ENCODE assay signal across 25 cellular contexts in the genomic region with DNA sequence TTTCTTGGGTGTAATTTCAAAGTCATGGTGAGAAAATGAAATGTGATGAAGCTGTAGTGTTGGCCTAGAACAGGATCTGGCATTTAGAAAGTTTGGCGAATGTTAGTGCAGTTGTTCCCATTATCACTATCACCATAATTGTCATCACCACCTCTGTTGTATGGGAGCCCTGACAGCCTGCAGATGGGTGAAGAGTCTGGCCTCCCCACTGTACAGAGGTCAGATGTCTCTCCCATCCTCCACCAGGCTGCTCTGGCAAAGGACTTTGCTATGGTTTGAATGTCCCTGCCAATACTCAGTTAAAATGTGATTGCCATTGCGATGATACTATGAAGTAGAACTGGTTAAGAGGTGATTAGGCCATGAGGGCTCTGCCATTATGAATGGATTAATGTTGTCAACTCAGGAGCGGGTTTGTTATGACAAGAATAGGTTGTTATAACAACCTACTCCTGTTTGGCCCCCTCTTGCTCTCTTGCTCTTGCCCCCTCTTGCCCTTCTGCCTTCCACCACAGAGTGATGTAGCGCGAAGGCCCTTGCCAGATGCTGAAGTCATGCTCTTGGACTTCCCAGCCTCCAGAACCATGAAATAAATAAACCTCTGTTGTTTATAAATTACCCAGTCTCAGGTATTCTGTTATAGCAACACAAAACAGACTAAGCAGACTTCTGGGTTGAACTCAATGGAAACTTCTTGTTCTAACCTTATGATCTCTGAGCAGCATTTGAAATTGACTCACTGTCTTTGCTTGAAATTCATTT.
A peak's percentile ranks its signal among the peaks of the same experiment; 100 is the strongest.
DNase-seq lines count a peak whose midpoint lies in the region; ATAC-seq and TF ChIP-seq lines count a peak whose summit lies in the region.
"Had no signal": no experiment of that assay in that cellular context is flagged by ENCODE, and none has a peak within 500 bp of the region (broad histone marks: within the 10 kb centered on the region; RNA-seq: fewer than 3 reads in every experiment).

No MANE protein-coding gene starts in this region.

- H3K27me3 ChIP-seq in esophagus muscularis mucosa (no peaks in the 10 kb centered on the region), right lobe of liver (no peaks in the 10 kb centered on the region)
- H3K27me3 ChIP-seq: cardiac muscle cell, ovary had no signal

- H3K9me3 Mint-ChIP-seq in T-helper 1 cell treated with Interleukin-12 subunit alpha and Interleukin-12 subunit beta and Interleukin-4 antibody, amounts not matched to agents 30 μg/mL and 1 μg/mL, for 36 hours, result peaks cover 19% of the 10 kb centered on the region
- peaks cover 0 to 8% of the 10 kb centered on the region in 2 donors for H3K9me3 Mint-ChIP-seq in stimulated activated naive B cell treated with anti-CD40 and anti-IgM and Interleukin-4, amounts not matched to agents 10 μg/mL and 1 μg/mL and 100 μg/mL, for 72 hours
- H3K9me3 Mint-ChIP-seq in MCF 10A (ENCODE audit: unreplicated experiment), result no peaks in the 10 kb centered on the region
- H3K9me3 Mint-ChIP-seq: type B pancreatic cell had no signal

- H3K27ac ChIP-seq in esophagus muscularis mucosa (replicated peaks in 1 of 4) (peak overlapping the region in 3 of 4 donors; percentile 68 to 71 (median 69)), right lobe of liver (peak overlapping the region in 1 of 3 donors; percentile 60)
- H3K27ac ChIP-seq: 22Rv1, cardiac muscle cell, ovary had no signal

- TF ChIP-seq EP300 in esophagus muscularis mucosa (IDR thresholded peaks at IDR 0.05), result no peak

- H3K9me3 ChIP-seq in esophagus muscularis mucosa (peaks cover 0 to 10% (median 0%) of the 10 kb centered on the region in 4 donors), right lobe of liver (no peaks in the 10 kb centered on the region)
- H3K9me3 ChIP-seq: ovary had no signal

- intact Hi-C loops in esophagus muscularis mucosa (cut with DNase I), result no loop called here
- intact Hi-C loops in right lobe of liver (cut with DNase I), result no loop called here
- intact Hi-C loops in head of caudate nucleus (cut with DNase I), result no loop called here
- intact Hi-C loops in MCF 10A (cut with micrococcal nuclease), result no loop called here

- POLR2A ChIA-PET in MCF 10A (lab: Yijun Ruan, JAX), result no interaction called here

- H3K4me1 ChIP-seq in esophagus muscularis mucosa (peaks cover 43 to 84% (median 74%) of the 10 kb centered on the region in 4 donors), right lobe of liver (peaks cover 0 to 27% (median 1%) of the 10 kb centered on the region in 4 donors)

- 64% methylated on average over 5 of the region's 5 CpGs for WGBS in esophagus muscularis mucosa
- 100% methylated on average over 2 of the region's 5 CpGs for WGBS in right lobe of liver (ENCODE audit: insufficient coverage, low coverage, low lambda C conversion rate, missing lambda C conversion rate)

- H3K27me3 Mint-ChIP-seq in T-helper 1 cell treated with Interleukin-12 subunit alpha and Interleukin-12 subunit beta and Interleukin-4 antibody, amounts not matched to agents 30 μg/mL and 1 μg/mL, for 36 hours (ENCODE audit: low read depth), result no peaks in the 10 kb centered on the region
- H3K27me3 Mint-ChIP-seq in stimulated activated naive B cell treated with anti-CD40 and anti-IgM and Interleukin-4, amounts not matched to agents 10 μg/mL and 1 μg/mL and 100 μg/mL, for 72 hours, result no peaks in the 10 kb centered on the region
- peaks cover 3% of the 10 kb centered on the region for H3K27me3 Mint-ChIP-seq in MCF 10A (ENCODE audit: insufficient read depth, unreplicated experiment)
- H3K27me3 Mint-ChIP-seq: activated CD4-positive, alpha-beta T cell treated with anti-CD3 and anti-CD28 coated beads for 36 hours; activated T-cell treated with anti-CD3 and anti-CD28 coated beads, Interleukin-2, amount 50 U/mL, for 24 hours had no signal

- no peak for TF ChIP-seq CTCF in esophagus muscularis mucosa (IDR thresholded peaks at IDR 0.05)
- no peak for TF ChIP-seq CTCF in right lobe of liver (IDR thresholded peaks at IDR 0.05)
- TF ChIP-seq CTCF in MCF 10A (IDR thresholded peaks at IDR 0.05; ENCODE audit: unreplicated experiment), result no peak

- no TSS peak for BruUV-seq in MCF 10A (replicated peaks; lab: Mats Ljungman, UMichigan)

- H3K36me3 Mint-ChIP-seq in T-helper 1 cell treated with Interleukin-12 subunit alpha and Interleukin-12 subunit beta and Interleukin-4 antibody, amounts not matched to agents 30 μg/mL and 1 μg/mL, for 36 hours (ENCODE audit: low read depth), result peaks cover 36% of the 10 kb centered on the region
- peaks cover 22 to 28% of the 10 kb centered on the region in 2 donors for H3K36me3 Mint-ChIP-seq in stimulated activated naive B cell treated with anti-CD40 and anti-IgM and Interleukin-4, amounts not matched to agents 10 μg/mL and 1 μg/mL and 100 μg/mL, for 72 hours
- no peaks in the 10 kb centered on the region for H3K36me3 Mint-ChIP-seq in MCF 10A (ENCODE audit: insufficient read depth, unreplicated experiment)

- peaks cover 0 to 8% (median 0%) of the 10 kb centered on the region in 4 donors for H3K36me3 ChIP-seq in esophagus muscularis mucosa
- H3K36me3 ChIP-seq in right lobe of liver, result no peaks in the 10 kb centered on the region
- H3K36me3 ChIP-seq: cardiac muscle cell, ovary had no signal

- H3K4me1 Mint-ChIP-seq in T-helper 1 cell treated with Interleukin-12 subunit alpha and Interleukin-12 subunit beta and Interleukin-4 antibody, amounts not matched to agents 30 μg/mL and 1 μg/mL, for 36 hours (ENCODE audit: low read depth), result peaks cover 60% of the 10 kb centered on the region
- peaks cover 36 to 60% of the 10 kb centered on the region in 2 donors for H3K4me1 Mint-ChIP-seq in stimulated activated naive B cell treated with anti-CD40 and anti-IgM and Interleukin-4, amounts not matched to agents 10 μg/mL and 1 μg/mL and 100 μg/mL, for 72 hours
- H3K4me1 Mint-ChIP-seq in MCF 10A (ENCODE audit: insufficient read depth, unreplicated experiment), result peaks cover 7% of the 10 kb centered on the region

- no peak overlapping the region for H3K4me3 ChIP-seq in esophagus muscularis mucosa
- no peak overlapping the region for H3K4me3 ChIP-seq in right lobe of liver
- H3K4me3 ChIP-seq: cardiac muscle cell, ovary had no signal

- CTCF ChIA-PET in MCF 10A (lab: Yijun Ruan, JAX), result interaction anchor here (0.5 kb wide), 1 partner anchor 34 kb away, joined by 3 read pairs; no protein-coding TSS in a partner anchor

- peak; percentile 9 to 51 (median 32) for ATAC-seq in right lobe of liver
- no peak for ATAC-seq in stimulated activated naive B cell treated with anti-CD40 and anti-IgM and Interleukin-4, amounts not matched to agents 10 μg/mL and 1 μg/mL and 100 μg/mL, for 72 hours (replicated peaks)
- ATAC-seq: activated CD4-positive, alpha-beta T cell treated with anti-CD3 and anti-CD28 coated beads for 36 hours had no signal

- DNase-seq in T-helper 1 cell (no peak), esophagus muscularis mucosa (ENCODE audit: extremely low spot score) (no peak), right lobe of liver (no peak), head of caudate nucleus (no peak), MCF 10A (ENCODE audit: unreplicated experiment) (no peak)
- no peak for DNase-seq in stimulated activated naive B cell treated with anti-CD40 and anti-IgM and Interleukin-4, amounts not matched to agents 10 μg/mL and 1 μg/mL and 100 μg/mL, for 72 hours
- no peak for DNase-seq in activated effector memory CD4-positive, alpha-beta T cell treated with Interleukin-2 at 50 U/mL for 16 hours
- DNase-seq: activated CD4-positive, alpha-beta T cell treated with anti-CD3 and anti-CD28 coated beads for 36 hours; activated naive CD4-positive, alpha-beta T cell; activated T-cell treated with anti-CD3 and anti-CD28 coated beads, Interleukin-2, amount 50 U/mL, for 24 hours; dermis blood vessel endothelial cell; GF-D8; HFFc6; midbrain; MM.1S; NCI-H1417; NCI-H510A; nephron progenitor cell; ovary; PC-3; SHP77 treated with DMSO at 0.1 percent for 48 hours had no signal

- H3K27ac Mint-ChIP-seq in T-helper 1 cell treated with Interleukin-12 subunit alpha and Interleukin-12 subunit beta and Interleukin-4 antibody, amounts not matched to agents 30 μg/mL and 1 μg/mL, for 36 hours, result peak overlapping the region; percentile 52
- peak overlapping the region; percentile 37 for H3K27ac Mint-ChIP-seq in stimulated activated naive B cell treated with anti-CD40 and anti-IgM and Interleukin-4, amounts not matched to agents 10 μg/mL and 1 μg/mL and 100 μg/mL, for 72 hours
- H3K27ac Mint-ChIP-seq in MCF 10A (ENCODE audit: low read depth, unreplicated experiment), result no peak overlapping the region
- H3K27ac Mint-ChIP-seq: activated CD4-positive, alpha-beta T cell treated with anti-CD3 and anti-CD28 coated beads for 36 hours; activated T-cell treated with anti-CD3 and anti-CD28 coated beads, Interleukin-2, amount 50 U/mL, for 24 hours; HFFc6; nephron progenitor cell; type B pancreatic cell had no signal

- TF ChIP-seq POLR2A in esophagus muscularis mucosa (IDR thresholded peaks at IDR 0.05; ENCODE audit: low read depth) (no peak), right lobe of liver (IDR thresholded peaks at IDR 0.05) (no peak)

- H3K4me3 Mint-ChIP-seq in T-helper 1 cell treated with Interleukin-12 subunit alpha and Interleukin-12 subunit beta and Interleukin-4 antibody, amounts not matched to agents 30 μg/mL and 1 μg/mL, for 36 hours, result no peak overlapping the region
- no peak overlapping the region for H3K4me3 Mint-ChIP-seq in stimulated activated naive B cell treated with anti-CD40 and anti-IgM and Interleukin-4, amounts not matched to agents 10 μg/mL and 1 μg/mL and 100 μg/mL, for 72 hours
- H3K4me3 Mint-ChIP-seq in MCF 10A (ENCODE audit: unreplicated experiment), result no peak overlapping the region
- H3K4me3 Mint-ChIP-seq: activated CD4-positive, alpha-beta T cell treated with anti-CD3 and anti-CD28 coated beads for 36 hours; activated T-cell treated with anti-CD3 and anti-CD28 coated beads, Interleukin-2, amount 50 U/mL, for 24 hours; HFFc6; nephron progenitor cell; type B pancreatic cell had no signal

Comparison
In these comparisons a context has a peak if more than half of its experiments do, and no peak if none do; other contexts are left out.
1. ATAC-seq: peak in right lobe of liver (4 of 4); none in stimulated activated naive B cell treated with anti-CD40 and anti-IgM and Interleukin-4, amounts not matched to agents 10 μg/mL and 1 μg/mL and 100 μg/mL, for 72 hours (0 of 2).